ENCODE assay signal across 14 cellular contexts in the genomic region with DNA sequence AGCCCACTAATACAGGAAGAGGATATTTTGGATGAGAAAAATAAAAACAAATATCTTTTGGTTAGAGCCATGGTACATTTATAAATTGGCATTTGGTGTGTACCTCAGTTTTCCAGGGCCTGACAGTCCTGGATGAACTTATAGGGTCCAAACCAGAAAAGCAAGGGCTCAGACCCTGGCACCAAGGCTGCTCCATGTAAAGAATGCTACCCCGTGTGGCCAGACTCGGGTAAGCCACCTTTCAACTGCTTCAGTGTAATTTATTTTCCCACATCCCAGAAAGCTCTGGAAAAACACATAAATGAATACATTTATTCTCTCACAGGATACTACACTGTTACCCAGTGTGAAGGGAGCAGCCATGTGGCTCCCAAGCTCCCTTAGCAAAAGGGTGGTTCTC. TPM values are rescaled to one million over a fixed set of nuclear protein-coding genes. Genes with fewer than 3 reads are reported as not detected.
A peak's percentile ranks its signal among the peaks of the same experiment; 100 is the strongest.
DNase-seq lines count a peak whose midpoint lies in the region; ATAC-seq and TF ChIP-seq lines count a peak whose summit lies in the region.
"Had no signal": no experiment of that assay in that cellular context is flagged by ENCODE, and none has a peak within 500 bp of the region (broad histone marks: within the 10 kb centered on the region; RNA-seq: fewer than 3 reads in every experiment).

No MANE protein-coding gene starts in this region.

- ATAC-seq in GM18520 (IDR thresholded peaks at IDR 0.05; ENCODE audit: unreplicated experiment), result no peak
- ATAC-seq: natural killer cell had no signal

- 37 to 46% methylated on average over 2 of the region's 2 CpGs for WGBS in GM23248 (ENCODE audit: low coverage in 1 of 2, low lambda C conversion rate in 2 of 2, missing lambda C conversion rate in 2 of 2), 2 experiments
- WGBS in sigmoid colon, 2 donors, result 18 to 66% methylated on average over 2 of the region's 2 CpGs

- peaks cover 29% of the 10 kb centered on the region for H3K36me3 ChIP-seq in GM23248 (ENCODE audit: low read depth)
- peaks cover 25 to 34% (median 25%) of the 10 kb centered on the region in 3 donors for H3K36me3 ChIP-seq in skeletal muscle tissue (ENCODE audit: control insufficient read depth in 3 of 3, insufficient read depth in 3 of 3, low read length in 3 of 3)
- peaks cover 6 to 69% (median 24%) of the 10 kb centered on the region in 4 donors for H3K36me3 ChIP-seq in sigmoid colon

- no peak overlapping the region for H3K9ac ChIP-seq in GM23248
- peak overlapping the region in 2 of 3 donors; percentile 12 to 17 for H3K9ac ChIP-seq in skeletal muscle tissue (ENCODE audit: low read depth in 1 of 3, low read length in 3 of 3)

- peaks cover 89% of the 10 kb centered on the region for H3K79me2 ChIP-seq in GM23248 (ENCODE audit: insufficient read depth)

- no peaks in the 10 kb centered on the region for H4K20me1 ChIP-seq in GM23248 (ENCODE audit: insufficient read depth)

- intact Hi-C loops in sigmoid colon (cut with DNase I), result no loop called here

- DNase-seq in GM23248, result peak; percentile 26
- peak; percentile 34 for DNase-seq in SK-MEL-5 (ENCODE audit: low read depth, low spot score)
- no peak for DNase-seq in fibroblast of villous mesenchyme (ENCODE audit: low read depth)
- DNase-seq in GM13977 (ENCODE audit: low spot score), result no peak
- no peak for DNase-seq in sigmoid colon
- DNase-seq: activated CD4-positive, alpha-beta T cell treated with anti-CD3 and anti-CD28 coated beads, Interleukin-2, amount 50 U/mL, for 1 hour; activated gamma-delta T cell treated with Interleukin-2 at 50 U/mL for 16 hours; kidney; natural killer cell; NCI-H1694 treated with DMSO at 0.1 percent for 48 hours; NK-92 treated with Interleukin-12 subunit alpha and Interleukin-12 subunit beta, amount 100 ng/mL, for 24 hours; SW 1271 had no signal

- no peak for TF ChIP-seq POLR2A in sigmoid colon (IDR thresholded peaks at IDR 0.05)

- H3F3A ChIP-seq in GM23248 (ENCODE audit: insufficient read depth), result peaks cover 28% of the 10 kb centered on the region

- H3K27ac ChIP-seq in GM23248 (no peak overlapping the region), skeletal muscle tissue (ENCODE audit: low read depth, low read length) (peak overlapping the region; percentile 34), sigmoid colon (no peak overlapping the region)

- peaks cover 34% of the 10 kb centered on the region for H3K4me1 ChIP-seq in GM23248 (ENCODE audit: insufficient read depth)
- H3K4me1 ChIP-seq in skeletal muscle tissue (ENCODE audit: control insufficient read depth in 3 of 3, insufficient read depth in 3 of 3, low read length in 3 of 3), result peaks cover 70 to 85% (median 84%) of the 10 kb centered on the region in 3 donors
- peaks cover 0 to 29% (median 18%) of the 10 kb centered on the region in 4 donors for H3K4me1 ChIP-seq in sigmoid colon

- in situ Hi-C loops in GM23248 (cut with MboI) (no loop called here), SK-MEL-5 (cut with HindIII; ENCODE audit: low pct_unique_long_range_greater_than_20kb, low sequenced_read_pairs) (no loop called here), GM13977 (cut with MboI; ENCODE audit: low pct_unique_long_range_greater_than_20kb, low sequenced_read_pairs, unreplicated experiment) (no loop called here)

- H3K4me2 ChIP-seq in GM23248 (ENCODE audit: unreplicated experiment), result no peak overlapping the region

- H3K4me3 ChIP-seq in GM23248, result no peak overlapping the region
- H3K4me3 ChIP-seq in fibroblast of villous mesenchyme (ENCODE audit: low read depth, low read length), result no peak overlapping the region
- H3K4me3 ChIP-seq in skeletal muscle tissue (ENCODE audit: low read length in 3 of 3), result no peak overlapping the region
- no peak overlapping the region for H3K4me3 ChIP-seq in sigmoid colon

- no peak for TF ChIP-seq EP300 in sigmoid colon (IDR thresholded peaks at IDR 0.05)

- H2AFZ ChIP-seq in GM23248, result no peak overlapping the region

- H3K9me3 ChIP-seq in GM23248 (ENCODE audit: low read depth) (no peaks in the 10 kb centered on the region), skeletal muscle tissue (ENCODE audit: control insufficient read depth in 3 of 3, low read length in 3 of 3) (no peaks in the 10 kb centered on the region), sigmoid colon (no peaks in the 10 kb centered on the region)

- TF ChIP-seq CTCF in fibroblast of villous mesenchyme (IDR thresholded peaks at IDR 0.05; ENCODE audit: insufficient read depth, low read depth, low read length) (peak; percentile 30), GM13977 (IDR thresholded peaks at IDR 0.05; ENCODE audit: extremely low read depth, insufficient read depth, missing control alignments) (no peak), sigmoid colon (IDR thresholded peaks at IDR 0.05) (no peak)

- H3K27me3 ChIP-seq in GM23248 (replicated peaks; ENCODE audit: insufficient read depth), result no peaks in the 10 kb centered on the region
- H3K27me3 ChIP-seq in skeletal muscle tissue (ENCODE audit: control insufficient read depth in 3 of 3, insufficient read depth in 3 of 3, low read length in 3 of 3), result no peaks in the 10 kb centered on the region
- no peaks in the 10 kb centered on the region for H3K27me3 ChIP-seq in sigmoid colon

- no peaks in the 10 kb centered on the region for H3K9me2 ChIP-seq in GM23248 (ENCODE audit: insufficient read depth)

RNA-seq across cellular contexts. Expression of a gene that starts 13.9 kb away (rescaled TPM):
- 47.6 and 64.7 TPM in 2 replicates for total RNA-seq in GM23248 (2014; rRNA removed; shearing (Covaris generic))
- 91.2 and 98.0 TPM in 2 replicates for polyA plus RNA-seq in GM23248 (2016; fragmentation: Nextera tagmentation; extraction: Ambion mirVana)
- 60.0 and 61.2 TPM in 2 replicates for total RNA-seq in SK-MEL-5 (2014; rRNA removed; shearing (Covaris generic))
- 42.0 and 60.3 TPM in 2 replicates for polyA plus RNA-seq in SK-MEL-5 (2015; cell fraction: cytosol; rRNA removed)
- 8.5 and 9.1 TPM in 2 replicates for polyA plus RNA-seq in SK-MEL-5 (2015; cell fraction: nucleus; rRNA removed)
- 47.5 and 51.9 TPM in 2 replicates for total RNA-seq in fibroblast of villous mesenchyme
- total RNA-seq in skeletal muscle tissue, result 57.4 TPM
- total RNA-seq in sigmoid colon, result 10 to 100 TPM; 32.4 to 55.8 (median 45.3) TPM
- polyA plus RNA-seq in sigmoid colon, result 100 to 1,000 TPM in 2 of 3 donors, 10 to 100 TPM in 1; 85.6 to 150 (median 109) TPM

RNA-seq across cellular contexts. Expression of a gene that starts 14.0 kb away (rescaled TPM):
- 29.0 and 43.2 TPM in 2 replicates for total RNA-seq in GM23248 (2014; rRNA removed; shearing (Covaris generic))
- polyA plus RNA-seq in GM23248 (2016; fragmentation: Nextera tagmentation; extraction: Ambion mirVana) (14.1 and 14.3 TPM in 2 replicates), sigmoid colon (10 to 100 TPM in 2 of 3 donors, 1 to 10 TPM in 1; 9.0 to 48.5 (median 14.6) TPM)
- 23.6 and 27.6 TPM in 2 replicates for total RNA-seq in SK-MEL-5 (2014; rRNA removed; shearing (Covaris generic))
- polyA plus RNA-seq in SK-MEL-5 (2015; cell fraction: cytosol; rRNA removed), result 55.1 and 71.9 TPM in 2 replicates
- 39.8 and 48.3 TPM in 2 replicates for polyA plus RNA-seq in SK-MEL-5 (2015; cell fraction: nucleus; rRNA removed)
- total RNA-seq in fibroblast of villous mesenchyme (21.3 and 32.4 TPM in 2 replicates), skeletal muscle tissue (11.5 TPM), sigmoid colon (10 to 100 TPM; 10.0 to 21.3 (median 16.3) TPM)

RNA-seq across cellular contexts. Expression of a gene that starts 45.2 kb away (rescaled TPM):
- total RNA-seq in GM23248 (2014; rRNA removed; shearing (Covaris generic)), result under 0.01 TPM in 1 of 2 replicates, not detected in the other
- polyA plus RNA-seq in GM23248 (2016; fragmentation: Nextera tagmentation; extraction: Ambion mirVana) (not detected in 2 replicates), sigmoid colon (1 to 10 TPM in 1 of 3 donors, under 1 TPM in 2; 0.41 to 1.6 (median 0.60) TPM)
- total RNA-seq in SK-MEL-5 (2014; rRNA removed; shearing (Covaris generic)), result not detected in 2 replicates
- not detected in 2 replicates for polyA plus RNA-seq in SK-MEL-5 (2015; cell fraction: cytosol; rRNA removed)
- polyA plus RNA-seq in SK-MEL-5 (2015; cell fraction: nucleus; rRNA removed), result not detected in 2 replicates
- total RNA-seq in fibroblast of villous mesenchyme (not detected in 2 replicates), skeletal muscle tissue (0.52 TPM), sigmoid colon (under 1 TPM in 1 of 4 donors, not detected in 3; 0.82 TPM)
- total RNA-seq: natural killer cell had no signal

Comparison
In these comparisons a context has a peak if more than half of its experiments do, and no peak if none do; other contexts are left out.
1. DNase-seq: peak in GM23248 (single experiment) and SK-MEL-5 (single experiment); none in fibroblast of villous mesenchyme (single experiment), GM13977 (single experiment) and sigmoid colon (single experiment).